In the genomic region with DNA sequence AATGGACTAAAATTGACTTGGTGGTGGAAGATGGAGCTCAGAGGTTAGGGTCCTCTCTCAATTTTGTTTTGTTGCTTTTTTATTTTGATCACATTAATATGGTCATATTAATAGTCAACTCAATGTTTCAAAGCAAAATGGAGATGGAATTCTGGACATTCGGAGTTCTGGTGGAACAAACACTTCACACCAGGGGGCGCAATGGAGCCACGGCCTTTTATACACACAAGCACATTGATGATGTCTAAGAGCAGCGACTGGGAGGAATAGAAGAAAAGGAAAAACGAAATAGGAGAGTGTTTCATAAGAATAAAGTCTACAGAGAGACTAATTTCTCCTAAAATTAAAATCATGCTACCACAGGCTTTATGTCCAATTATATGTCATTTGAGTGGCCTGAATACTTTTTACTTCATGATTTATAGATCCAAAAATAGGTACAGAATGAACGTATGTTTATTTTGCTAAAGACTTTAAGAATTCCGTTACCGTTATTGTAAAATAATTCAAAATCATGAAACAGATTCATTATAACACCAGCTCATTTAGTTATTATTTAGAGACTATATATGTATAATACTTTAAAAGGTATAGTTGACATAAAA, we compare ENCODE assay signal across 8 cellular contexts.
DNase-seq lines count a peak whose midpoint lies in the region; ATAC-seq and TF ChIP-seq lines count a peak whose summit lies in the region.

No MANE protein-coding gene starts in this region.

- no peaks in the 10 kb centered on the region for H3K4me1 ChIP-seq in cardiac muscle cell (ENCODE audit: low read depth)

- H3K4me3 ChIP-seq in cardiac muscle cell: no peak overlapping the region

- DNase-seq in DMS 273 treated with DMSO at 0.1 percent for 48 hours (lab: John Stamatoyannopoulos, UW) (peak; percentile 47), Kasumi-1 (lab: John Stamatoyannopoulos, UW) (peak; percentile 50 to 76), SHP77 (lab: John Stamatoyannopoulos, UW) (peak; percentile 70 to 72), cardiac muscle cell (ENCODE audit: low read depth in 1 of 2, low spot score in 1 of 2) (peak; percentile 84 to 88), retina (peak; percentile 46)
- peak; percentile 70 for DNase-seq in activated naive CD4-positive, alpha-beta T cell treated with anti-CD3 and anti-CD28 coated beads, Interleukin-2, amount 10 ng/mL, durations not matched to agents 7 days and 5 days

- peaks cover 8% of the 10 kb centered on the region for H3K27me3 Mint-ChIP-seq in activated naive CD4-positive, alpha-beta T cell treated with anti-CD3 and anti-CD28 coated beads, Interleukin-2, amount 10 ng/mL, durations not matched to agents 7 days and 5 days

- H3K9me3 Mint-ChIP-seq in activated naive CD4-positive, alpha-beta T cell treated with anti-CD3 and anti-CD28 coated beads, Interleukin-2, amount 10 ng/mL, durations not matched to agents 7 days and 5 days: no peaks in the 10 kb centered on the region

- no peak overlapping the region for H3K27ac Mint-ChIP-seq in activated naive CD4-positive, alpha-beta T cell treated with anti-CD3 and anti-CD28 coated beads, Interleukin-2, amount 10 ng/mL, durations not matched to agents 7 days and 5 days

- H3K27me3 ChIP-seq in cardiac muscle cell: no peaks in the 10 kb centered on the region

- TF ChIP-seq CTCF in cardiac muscle cell (IDR thresholded peaks at IDR 0.05; ENCODE audit: low read depth, low read length): peak; percentile 91

- H3K36me3 ChIP-seq in cardiac muscle cell: no peaks in the 10 kb centered on the region

- peak; percentile 65 for ATAC-seq in GM21619 (IDR thresholded peaks at IDR 0.05; ENCODE audit: unreplicated experiment)
- ATAC-seq in HG03439 (IDR thresholded peaks at IDR 0.05; ENCODE audit: unreplicated experiment): no peak

- H3K9me3 ChIP-seq in cardiac muscle cell (ENCODE audit: low read depth): no peaks in the 10 kb centered on the region

- no peaks in the 10 kb centered on the region for H3K36me3 Mint-ChIP-seq in activated naive CD4-positive, alpha-beta T cell treated with anti-CD3 and anti-CD28 coated beads, Interleukin-2, amount 10 ng/mL, durations not matched to agents 7 days and 5 days

- no peak overlapping the region for H3K4me3 Mint-ChIP-seq in activated naive CD4-positive, alpha-beta T cell treated with anti-CD3 and anti-CD28 coated beads, Interleukin-2, amount 10 ng/mL, durations not matched to agents 7 days and 5 days

- peaks cover 7% of the 10 kb centered on the region for H3K4me1 Mint-ChIP-seq in activated naive CD4-positive, alpha-beta T cell treated with anti-CD3 and anti-CD28 coated beads, Interleukin-2, amount 10 ng/mL, durations not matched to agents 7 days and 5 days

- no peak overlapping the region for H3K27ac ChIP-seq in cardiac muscle cell

- CTCF ChIA-PET in activated naive CD4-positive, alpha-beta T cell treated with anti-CD3 and anti-CD28 coated beads, Interleukin-2, amount 10 ng/mL, durations not matched to agents 7 days and 5 days (lab: Charles Lee): interaction anchor here (0.7 to 1.6 kb wide), 5 partner anchors 11 to 106 kb away, joined by 3 to 7 read pairs (median 6); no protein-coding TSS in a partner anchor
